8 cellular contexts compared by ENCODE assay signal in genomic region chr11:45293566-45294192, GRCh38. TPM values are rescaled to one million over a fixed set of nuclear protein-coding genes. Genes with fewer than 3 reads are reported as not detected.
DNase-seq lines count a peak whose midpoint lies in the region; ATAC-seq and TF ChIP-seq lines count a peak whose summit lies in the region.
"Not testable (repeated sequence)": the region's sequence is repeated elsewhere in the genome, so short reads cannot be mapped to it uniquely, and the experiment has no call there.

No MANE protein-coding gene starts in this region.

- ATAC-seq in CD8-positive, alpha-beta T cell: peak; percentile 76
- peak; percentile 78 for ATAC-seq in activated T-helper 17 cell treated with anti-CD3 and anti-CD28 coated beads, Interleukin-2, amount 50 U/mL, for 72 hours (replicated peaks)
- ATAC-seq in esophagus mucosa: peak; percentile 80

- H3K36me3 ChIP-seq in CD8-positive, alpha-beta T cell (ENCODE audit: insufficient read depth, low read length); SK-N-MC (ENCODE audit: insufficient read depth, low read length): not testable (repeated sequence)

- peak; percentile 46 for TF ChIP-seq CTCF in CD8-positive, alpha-beta T cell (IDR thresholded peaks at IDR 0.05)
- peak; percentile 20 for TF ChIP-seq CTCF in mesothelial cell of epicardium (IDR thresholded peaks at IDR 0.05; ENCODE audit: unreplicated experiment)

- peak; percentile 32 to 65 (median 55) for DNase-seq in CD8-positive, alpha-beta T cell
- DNase-seq in H4 (ENCODE audit: low spot score): peak; percentile 83
- peak; percentile 43 for DNase-seq in NCI-H1694 treated with DMSO at 0.1 percent for 48 hours (lab: John Stamatoyannopoulos, UW)
- peak; percentile 37 for DNase-seq in SK-N-MC (ENCODE audit: low read depth, low spot score)
- DNase-seq in mesothelial cell of epicardium (ENCODE audit: low spot score in 2 of 2, unreplicated experiment in 2 of 2): peak; percentile 54 to 79
- peak; percentile 32 to 54 (median 47) for DNase-seq in stimulated activated CD4-positive, alpha-beta T cell treated with anti-CD3 and anti-CD28 coated beads, TNF-alpha, amount 100 ng/mL, for 48 hours (ENCODE audit: low read depth in 3 of 3)

- POLR2A ChIA-PET in CD8-positive, alpha-beta T cell (lab: Charles Lee): not testable (repeated sequence)

- H3K9me3 Mint-ChIP-seq in CD8-positive, alpha-beta T cell; activated T-helper 17 cell treated with anti-CD3 and anti-CD28 coated beads, Interleukin-2, amount 50 U/mL, for 72 hours; mesothelial cell of epicardium: not testable (repeated sequence)

- not testable (repeated sequence) for H3K9me3 ChIP-seq in CD8-positive, alpha-beta T cell (ENCODE audit: low read length); SK-N-MC (ENCODE audit: low read depth, low read length)

- intact Hi-C loops in CD8-positive, alpha-beta T cell (cut with DNase I, micrococcal nuclease): loop anchor here (1.0 to 10.0 kb wide), 3 partner anchors 99 to 367 kb away; no protein-coding TSS in a partner anchor

- not testable (repeated sequence) for H3K9ac ChIP-seq in SK-N-MC (ENCODE audit: insufficient read length)

- H3K4me3 ChIP-seq in CD8-positive, alpha-beta T cell (ENCODE audit: low read depth, low read length); SK-N-MC: not testable (repeated sequence)

- CTCF ChIA-PET in CD8-positive, alpha-beta T cell (lab: Charles Lee): interaction anchor here (2.2 to 2.4 kb wide), 3 partner anchors 183 to 187 kb away, joined by 5 to 20 read pairs (median 9); no protein-coding TSS in a partner anchor

- not testable (repeated sequence) for H3K4me1 Mint-ChIP-seq in CD8-positive, alpha-beta T cell (ENCODE audit: low read depth); activated T-helper 17 cell treated with anti-CD3 and anti-CD28 coated beads, Interleukin-2, amount 50 U/mL, for 72 hours; mesothelial cell of epicardium

- not testable (repeated sequence) for H3K4me1 ChIP-seq in CD8-positive, alpha-beta T cell (ENCODE audit: insufficient read depth, low read length)

- peaks cover 40% of the 10 kb centered on the region for H3K27me3 Mint-ChIP-seq in CD8-positive, alpha-beta T cell (ENCODE audit: low read depth)
- H3K27me3 Mint-ChIP-seq in activated T-helper 17 cell treated with anti-CD3 and anti-CD28 coated beads, Interleukin-2, amount 50 U/mL, for 72 hours: peaks cover 36% of the 10 kb centered on the region
- peaks cover 64% of the 10 kb centered on the region for H3K27me3 Mint-ChIP-seq in mesothelial cell of epicardium (ENCODE audit: low read depth)

- H3K27ac Mint-ChIP-seq in CD8-positive, alpha-beta T cell; activated T-helper 17 cell treated with anti-CD3 and anti-CD28 coated beads, Interleukin-2, amount 50 U/mL, for 72 hours; mesothelial cell of epicardium: not testable (repeated sequence)

- H3K36me3 Mint-ChIP-seq in CD8-positive, alpha-beta T cell; activated T-helper 17 cell treated with anti-CD3 and anti-CD28 coated beads, Interleukin-2, amount 50 U/mL, for 72 hours (ENCODE audit: low read depth); mesothelial cell of epicardium: not testable (repeated sequence)

- H3K4me3 Mint-ChIP-seq in CD8-positive, alpha-beta T cell; activated T-helper 17 cell treated with anti-CD3 and anti-CD28 coated beads, Interleukin-2, amount 50 U/mL, for 72 hours; mesothelial cell of epicardium: not testable (repeated sequence)

- H3K27me3 ChIP-seq in CD8-positive, alpha-beta T cell (ENCODE audit: insufficient read depth, low read length): not testable (repeated sequence)

- H3K27ac ChIP-seq in CD8-positive, alpha-beta T cell (ENCODE audit: low read depth, low read length); SK-N-MC: not testable (repeated sequence)

RNA-seq across cellular contexts. Expression of gene SYT13, which starts 7.5 kb away (rescaled TPM):
- not detected for total RNA-seq in CD8-positive, alpha-beta T cell
- 0.06 TPM in 1 of 2 replicates, not detected in the other for total RNA-seq in H4 (2014; rRNA removed; shearing (Covaris generic))
- total RNA-seq in activated T-helper 17 cell treated with anti-CD3 and anti-CD28 coated beads, Interleukin-2, amount 50 U/mL, for 72 hours: not detected
- total RNA-seq in esophagus mucosa (not detected), mesothelial cell of epicardium (6.8 to 9.0 TPM (median 8.1 TPM) in 3 replicates)
